ENCODE assay signal across 1 cellular context in genomic region chr2:12379143-12379542, GRCh38.
TF ChIP-seq lines count a peak whose summit lies in the region.

No MANE protein-coding gene starts in this region.

TF ChIP-seq in GM23338, 12 proteins besides CTCF, POLR2A, EP300 and RAD21 (continued from another document):
- TF ChIP-seq ZNF462 (CRISPR knock-in tag; IDR thresholded peaks at IDR 0.05), result no peak
